Comparison of ENCODE assay signal across 16 cellular contexts in the genomic region with DNA sequence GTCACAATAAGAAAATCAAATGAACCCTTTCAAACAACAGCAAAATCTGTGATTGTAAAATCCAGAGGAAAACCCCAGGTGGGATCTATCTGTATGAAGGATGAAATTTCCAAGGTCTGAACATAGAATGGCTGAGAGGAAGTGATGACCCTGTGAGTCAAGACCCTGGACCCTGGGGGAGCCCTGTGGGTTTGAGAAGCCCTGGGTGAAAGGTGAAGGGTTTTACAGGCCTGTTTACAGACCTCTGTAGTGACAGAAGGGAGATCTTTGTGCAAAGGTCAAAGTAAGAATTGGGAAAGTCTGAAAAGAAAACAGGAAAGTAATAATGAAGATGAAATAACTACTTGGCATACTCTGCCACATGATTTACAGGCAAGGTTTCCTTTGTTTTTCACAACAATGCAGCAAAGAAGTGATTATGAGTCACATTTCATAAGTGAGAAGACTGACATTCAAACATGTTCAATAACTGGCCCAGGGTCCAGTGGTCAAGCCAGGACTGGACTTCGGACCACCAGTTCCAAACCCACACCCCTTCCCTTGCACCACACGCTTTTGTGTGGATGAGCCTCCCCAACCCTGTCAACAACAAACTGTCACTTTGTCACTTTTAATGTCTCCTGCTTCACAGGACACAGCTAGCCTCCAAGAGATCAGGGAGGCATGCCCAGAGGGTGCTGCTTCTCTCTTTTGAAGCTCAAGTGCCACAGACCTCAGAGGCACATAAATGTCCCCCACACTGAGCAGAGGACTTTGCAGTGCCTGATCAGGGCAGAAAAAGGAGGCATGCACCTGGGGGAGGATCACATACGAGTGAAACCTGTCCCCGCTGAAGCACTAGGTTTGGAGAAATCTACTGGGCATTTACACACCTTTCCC. TPM values are rescaled to one million over a fixed set of nuclear protein-coding genes. Genes with fewer than 3 reads are reported as not detected.
DNase-seq lines count a peak whose midpoint lies in the region; ATAC-seq lines count a peak whose summit lies in the region.
"Had no signal": no experiment of that assay in that cellular context is flagged by ENCODE, and none has a peak within 500 bp of the region (broad histone marks: within the 10 kb centered on the region; RNA-seq: fewer than 3 reads in every experiment).

No MANE protein-coding gene starts in this region.

- peaks cover 19% of the 10 kb centered on the region for H3K27me3 Mint-ChIP-seq in activated T-helper 17 cell treated with anti-CD3 and anti-CD28 coated beads, Interleukin-2, amount 50 U/mL, for 72 hours
- peaks cover 11 to 24% of the 10 kb centered on the region in 2 donors for H3K27me3 Mint-ChIP-seq in CD8-positive, alpha-beta memory T cell

- peaks cover 0 to 13% (median 0%) of the 10 kb centered on the region in 11 experiments; a peak in 6 of 22 replicates for H3K9me3 ChIP-seq in BLaER1 treated with 17β-estradiol and CSF1 and Interleukin-3, amounts not matched to agents 10 nM and 100 nM (replicated peaks in 1 of 11)
- no peaks in the 10 kb centered on the region for H3K9me3 ChIP-seq in CD8-positive, alpha-beta memory T cell (ENCODE audit: low read length)
- H3K9me3 ChIP-seq: BE2C, suprapubic skin had no signal

- H3K4me3 ChIP-seq in BLaER1 treated with 17β-estradiol and CSF1 and Interleukin-3, amounts not matched to agents 10 nM and 100 nM: no peak overlapping the region
- no peak overlapping the region for H3K4me3 ChIP-seq in CD8-positive, alpha-beta memory T cell (ENCODE audit: low read length)
- H3K4me3 ChIP-seq: suprapubic skin had no signal

- no peaks in the 10 kb centered on the region for H3K27me3 ChIP-seq in BLaER1 treated with 17β-estradiol and CSF1 and Interleukin-3, amounts not matched to agents 10 nM and 100 nM
- H3K27me3 ChIP-seq in CD8-positive, alpha-beta memory T cell (ENCODE audit: insufficient read depth, low read length, poor library complexity, severe bottlenecking): no peaks in the 10 kb centered on the region

- peak overlapping the region in 1 of 11 experiments; percentile 5; a peak in 1 of 22 replicates for H3K9ac ChIP-seq in BLaER1 treated with 17β-estradiol and CSF1 and Interleukin-3, amounts not matched to agents 10 nM and 100 nM
- H3K9ac ChIP-seq: parathyroid adenoma had no signal

- peaks cover 13 to 86% (median 38%) of the 10 kb centered on the region in 10 experiments for H3K4me1 ChIP-seq in BLaER1 treated with 17β-estradiol and CSF1 and Interleukin-3, amounts not matched to agents 10 nM and 100 nM
- H3K4me1 ChIP-seq in CD8-positive, alpha-beta memory T cell (ENCODE audit: insufficient read depth, low read length): no peaks in the 10 kb centered on the region
- H3K4me1 ChIP-seq: BE2C, parathyroid adenoma had no signal

- peak overlapping the region in 4 of 11 experiments; percentile 34 to 57 (median 46); a peak in 7 of 22 replicates for H3K27ac ChIP-seq in BLaER1 treated with 17β-estradiol and CSF1 and Interleukin-3, amounts not matched to agents 10 nM and 100 nM
- H3K27ac ChIP-seq in CD8-positive, alpha-beta memory T cell (ENCODE audit: low read depth, low read length): no peak overlapping the region
- H3K27ac ChIP-seq: parathyroid adenoma, suprapubic skin had no signal

- peak overlapping the region; percentile 8 for H3K27ac Mint-ChIP-seq in activated T-helper 17 cell treated with anti-CD3 and anti-CD28 coated beads, Interleukin-2, amount 50 U/mL, for 72 hours
- peak overlapping the region in 1 of 8 donors; percentile 12 for H3K27ac Mint-ChIP-seq in CD8-positive, alpha-beta memory T cell

- POLR2A ChIA-PET in CD8-positive, alpha-beta memory T cell (lab: Charles Lee): no interaction called here

- H3K4me2 ChIP-seq in BLaER1 treated with 17β-estradiol and CSF1 and Interleukin-3, amounts not matched to agents 10 nM and 100 nM: peak overlapping the region in 6 of 11 experiments; percentile 32 to 97 (median 78); a peak in 12 of 22 replicates

- no peaks in the 10 kb centered on the region for H3K9me3 Mint-ChIP-seq in activated T-helper 17 cell treated with anti-CD3 and anti-CD28 coated beads, Interleukin-2, amount 50 U/mL, for 72 hours
- H3K9me3 Mint-ChIP-seq in CD8-positive, alpha-beta memory T cell: peaks cover 0 to 4% (median under 1%) of the 10 kb centered on the region in 5 donors

- DNase-seq in CD8-positive, alpha-beta memory T cell: no peak
- DNase-seq in NCI-H2029 treated with DMSO at 0.1 percent for 48 hours (lab: John Stamatoyannopoulos, UW) (no peak), UCSD-AML1 (lab: John Stamatoyannopoulos, UW; ENCODE audit: unreplicated experiment) (no peak), HPDE6-E6E7 (ENCODE audit: extremely low spot score) (no peak)
- DNase-seq: activated gamma-delta T cell treated with Interleukin-2 at 50 U/mL for 16 hours; BE2C; left cardiac atrium; NCI-H2171; stimulated activated CD4-positive, alpha-beta T cell treated with anti-CD3 and anti-CD28 coated beads, Interleukin-4, amount 100 ng/mL, for 24 hours had no signal

- H3K4me3 Mint-ChIP-seq in activated T-helper 17 cell treated with anti-CD3 and anti-CD28 coated beads, Interleukin-2, amount 50 U/mL, for 72 hours: no peak overlapping the region
- peak overlapping the region in 1 of 7 donors; percentile 52 for H3K4me3 Mint-ChIP-seq in CD8-positive, alpha-beta memory T cell

- CTCF ChIA-PET in CD8-positive, alpha-beta memory T cell (lab: Charles Lee): no interaction called here

- peaks cover 10% of the 10 kb centered on the region for H3K4me1 Mint-ChIP-seq in activated T-helper 17 cell treated with anti-CD3 and anti-CD28 coated beads, Interleukin-2, amount 50 U/mL, for 72 hours
- peaks cover 10 to 49% (median 26%) of the 10 kb centered on the region in 3 donors for H3K4me1 Mint-ChIP-seq in CD8-positive, alpha-beta memory T cell

- H4K20me1 ChIP-seq in BLaER1 treated with 17β-estradiol and CSF1 and Interleukin-3, amounts not matched to agents 10 nM and 100 nM: peaks cover 0 to 72% (median 0%) of the 10 kb centered on the region in 11 experiments; a peak in 6 of 22 replicates

- ATAC-seq in GM18907 (IDR thresholded peaks at IDR 0.05; ENCODE audit: unreplicated experiment) (peak; percentile 12), HG03159 (IDR thresholded peaks at IDR 0.05; ENCODE audit: unreplicated experiment) (peak; percentile 1)
- peak; percentile 14 for ATAC-seq in activated T-helper 17 cell treated with anti-CD3 and anti-CD28 coated beads, Interleukin-2, amount 50 U/mL, for 72 hours (replicated peaks)
- ATAC-seq: left cardiac atrium had no signal

- H3K36me3 Mint-ChIP-seq in activated T-helper 17 cell treated with anti-CD3 and anti-CD28 coated beads, Interleukin-2, amount 50 U/mL, for 72 hours (ENCODE audit: low read depth): no peaks in the 10 kb centered on the region
- peaks cover 0 to 4% (median 0%) of the 10 kb centered on the region in 3 donors for H3K36me3 Mint-ChIP-seq in CD8-positive, alpha-beta memory T cell

- H3K36me3 ChIP-seq in BLaER1 treated with 17β-estradiol and CSF1 and Interleukin-3, amounts not matched to agents 10 nM and 100 nM: peaks cover 0 to 55% (median 0%) of the 10 kb centered on the region in 11 experiments; a peak in 5 of 22 replicates
- no peaks in the 10 kb centered on the region for H3K36me3 ChIP-seq in CD8-positive, alpha-beta memory T cell (ENCODE audit: insufficient read depth, low read length)
- H3K36me3 ChIP-seq: BE2C, suprapubic skin had no signal

RNA-seq across cellular contexts. Expression of gene CD86, which starts 21.5 kb away (rescaled TPM):
- total RNA-seq in activated T-helper 17 cell treated with anti-CD3 and anti-CD28 coated beads, Interleukin-2, amount 50 U/mL, for 72 hours: 1 to 10 TPM; 1.8 to 4.4 TPM
- total RNA-seq in CD8-positive, alpha-beta memory T cell: 1 to 10 TPM in 1 of 2 experiments, under 1 TPM in 1; 0.95 to 1.2 TPM
- polyA plus RNA-seq in CD8-positive, alpha-beta memory T cell: not detected
- total RNA-seq: fibroblast of villous mesenchyme had no signal

RNA-seq across cellular contexts. Expression of gene ILDR1, which starts 54.6 kb away (rescaled TPM):
- 1 to 10 TPM in 1 of 2 donors, under 1 TPM in 1; 0.21 to 1.4 TPM for total RNA-seq in activated T-helper 17 cell treated with anti-CD3 and anti-CD28 coated beads, Interleukin-2, amount 50 U/mL, for 72 hours
- not detected for total RNA-seq in CD8-positive, alpha-beta memory T cell
- not detected for polyA plus RNA-seq in CD8-positive, alpha-beta memory T cell
- total RNA-seq: fibroblast of villous mesenchyme, left cardiac atrium had no signal
